1 cellular context compared by ENCODE assay signal in genomic region chr20:38082894-38083293, GRCh38.
TF ChIP-seq lines count a peak whose summit lies in the region.

No MANE protein-coding gene starts in this region.

TF ChIP-seq in HepG2, 621 proteins besides CTCF, POLR2A, EP300 and RAD21 (continued from another document and continues in another):
- TF ChIP-seq MIXL1 (CRISPR knock-in tag; IDR thresholded peaks at IDR 0.05) (peak; percentile 97), SP5 (CRISPR knock-in tag; IDR thresholded peaks at IDR 0.05; ENCODE audit: borderline replicate concordance, low read depth) (peak; percentile 30; the same call in 1 of the 2 replicates), ZGPAT (CRISPR knock-in tag; IDR thresholded peaks at IDR 0.05) (peak; percentile 84; the same call in 1 of the 2 replicates), HHEX (CRISPR knock-in tag; IDR thresholded peaks at IDR 0.05) (0 out of 2 replicates have a peak, but pooled peaks have one; percentile 39), RARA (CRISPR knock-in tag; IDR thresholded peaks at IDR 0.05) (peak; percentile 93), ZBTB14 (CRISPR knock-in tag; IDR thresholded peaks at IDR 0.05) (no peak), KDM3A (CRISPR knock-in tag; IDR thresholded peaks at IDR 0.05; ENCODE audit: low read depth) (0 out of 2 replicates have a peak, but pooled peaks have one; percentile 18), MLX (CRISPR knock-in tag; IDR thresholded peaks at IDR 0.05) (peak; percentile 41; the same call in 1 of the 2 replicates), SSRP1 (CRISPR knock-in tag; IDR thresholded peaks at IDR 0.05) (peak; percentile 64; the same call in 1 of the 2 replicates), ZNF317 (CRISPR knock-in tag; IDR thresholded peaks at IDR 0.05) (peak; percentile 62; the same call in 1 of the 2 replicates), ZBTB8A (CRISPR knock-in tag; IDR thresholded peaks at IDR 0.05; ENCODE audit: borderline replicate concordance, low read depth) (no peak), ZNF609 (CRISPR knock-in tag; IDR thresholded peaks at IDR 0.05; ENCODE audit: borderline replicate concordance) (peak; percentile 88), TFAP4 (IDR thresholded peaks at IDR 0.05; ENCODE audit: borderline replicate concordance, low read depth) (peak; percentile 96), GATAD2A (CRISPR knock-in tag; IDR thresholded peaks at IDR 0.05) (peak; percentile 99), CREM (IDR thresholded peaks at IDR 0.05) (peak; percentile 90), CREM (CRISPR knock-in tag; IDR thresholded peaks at IDR 0.05) (no peak), HNF4A (CRISPR knock-in tag; IDR thresholded peaks at IDR 0.05) (peak; percentile 72), ZBTB25 (CRISPR knock-in tag; IDR thresholded peaks at IDR 0.05) (peak; percentile 45; the same call in 1 of the 2 replicates), GABPA (IDR thresholded peaks at IDR 0.05; ENCODE audit: low read depth, low read length) (no peak), GABPA (CRISPR knock-in tag; IDR thresholded peaks at IDR 0.05; ENCODE audit: low read depth) (peak; percentile 41; the same call in 1 of the 2 replicates), HOMEZ (CRISPR knock-in tag; IDR thresholded peaks at IDR 0.05; ENCODE audit: low read depth) (peak; percentile 69; the same call in 1 of the 2 replicates), ZNF775 (CRISPR knock-in tag; IDR thresholded peaks at IDR 0.05; ENCODE audit: borderline replicate concordance) (0 out of 2 replicates have a peak, but pooled peaks have one; percentile 56), DDIT3 (CRISPR knock-in tag; IDR thresholded peaks at IDR 0.05) (0 out of 2 replicates have a peak, but pooled peaks have one; percentile 55), ZNF614 (CRISPR knock-in tag; IDR thresholded peaks at IDR 0.05; ENCODE audit: borderline replicate concordance) (peak; percentile 88), ZNF580 (CRISPR knock-in tag; IDR thresholded peaks at IDR 0.05; ENCODE audit: borderline replicate concordance, low read depth) (no peak), TRAFD1 (CRISPR knock-in tag; IDR thresholded peaks at IDR 0.05; ENCODE audit: borderline replicate concordance) (no peak), POGZ (CRISPR knock-in tag; IDR thresholded peaks at IDR 0.05) (peak; percentile 76), ARID5B (CRISPR knock-in tag; IDR thresholded peaks at IDR 0.05) (peak; percentile 99), THAP11 (CRISPR knock-in tag; IDR thresholded peaks at IDR 0.05) (peak; percentile 69), NCOR1 (IDR thresholded peaks at IDR 0.05; ENCODE audit: borderline replicate concordance, low read length) (peak; percentile 93; the same call in 1 of the 2 replicates), NR1H2 (CRISPR knock-in tag; IDR thresholded peaks at IDR 0.05; ENCODE audit: borderline replicate concordance, low read depth) (no peak), DNMT3B (CRISPR knock-in tag; conservative IDR thresholded peaks at IDR 0.05) (0 out of 2 replicates have a peak, but pooled peaks have one; percentile 23)
